19 cellular contexts compared by ENCODE assay signal in genomic region chr7:38700111-38700510, GRCh38.
"Had no signal": no experiment of that assay in that cellular context is flagged by ENCODE, and none has a peak within 500 bp of the region (broad histone marks: within the 10 kb centered on the region; RNA-seq: fewer than 3 reads in every experiment).

No MANE protein-coding gene starts in this region.

- H3K9me3 ChIP-seq: heart left ventricle, mucosa of descending colon, neutrophil, upper lobe of left lung, uterus had no signal

- H3K27me3 ChIP-seq: heart left ventricle, neutrophil, upper lobe of left lung, uterus had no signal

- ATAC-seq: esophagus mucosa; heart left ventricle; mucosa of descending colon; naive thymus-derived CD8-positive, alpha-beta T cell; stimulated activated memory B cell treated with anti-CD40 and anti-IgM and Interleukin-4, amounts not matched to agents 10 μg/mL and 1 μg/mL and 100 μg/mL, for 72 hours had no signal

- H3K4me3 ChIP-seq: dorsolateral prefrontal cortex, heart left ventricle, mucosa of descending colon, spleen, upper lobe of left lung, uterus had no signal

- H3K36me3 ChIP-seq: heart left ventricle, neutrophil, spleen, upper lobe of left lung, uterus had no signal

- H3K27ac ChIP-seq: dorsolateral prefrontal cortex, heart left ventricle, neutrophil, spleen, upper lobe of left lung, uterus had no signal

- DNase-seq: cortex of kidney; effector memory CD4-positive, alpha-beta T cell; foreskin melanocyte; heart left ventricle; hippocampal formation; mammary epithelial cell; mucosa of descending colon; naive thymus-derived CD8-positive, alpha-beta T cell; spleen; stimulated activated CD4-positive, alpha-beta T cell treated with anti-CD3 and anti-CD28 coated beads, Interleukin-15, amount 100 ng/mL, for 24 hours; stimulated activated CD4-positive, alpha-beta T cell treated with anti-CD3 and anti-CD28 coated beads, Interleukin-1b, Interleukin-23, amount 100 ng/mL, for 48 hours; stimulated activated CD4-positive, alpha-beta T cell treated with anti-CD3 and anti-CD28 coated beads, Interleukin-4, amount 100 ng/mL, for 24 hours; substantia nigra; uterus had no signal

- H3K4me1 ChIP-seq: heart left ventricle, spleen, upper lobe of left lung, uterus had no signal
